12 cellular contexts compared by ENCODE assay signal in genomic region chrX:79630033-79631009, GRCh38.
DNase-seq lines count a peak whose midpoint lies in the region; ATAC-seq lines count a peak whose summit lies in the region.
"Had no signal": no experiment of that assay in that cellular context is flagged by ENCODE, and none has a peak within 500 bp of the region (broad histone marks: within the 10 kb centered on the region; RNA-seq: fewer than 3 reads in every experiment).

No MANE protein-coding gene starts in this region.

- no peaks in the 10 kb centered on the region for H3K4me1 ChIP-seq in trophoblast cell (ENCODE audit: control insufficient read depth in 1 of 2, insufficient read depth in 2 of 2, low read length in 2 of 2)

- H3K4me2 ChIP-seq in trophoblast cell (ENCODE audit: low read length) = no peak overlapping the region
- H3K4me2 ChIP-seq: KMS-11 had no signal

- WGBS in trophoblast cell (ENCODE audit: extremely low coverage, insufficient coverage, insufficient read length) = no CpG with 5 or more reads among the region's 5 CpGs

- no peak overlapping the region for H3K18ac ChIP-seq in trophoblast cell (ENCODE audit: low read length)

- ATAC-seq in GM18520 (IDR thresholded peaks at IDR 0.05; ENCODE audit: unreplicated experiment) (peak; percentile 89), GM21526 (IDR thresholded peaks at IDR 0.05; ENCODE audit: low FRiP score, unreplicated experiment) (peak; percentile 84), HG03108 (IDR thresholded peaks at IDR 0.05; ENCODE audit: unreplicated experiment) (peak; percentile 94)
- ATAC-seq: natural killer cell treated with Interleukin-12 subunit alpha and Interleukin-12 subunit beta and Interleukin-15 and Interleukin-18, amount 100 ng/mL, for 72 hours had no signal

- H2AK5ac ChIP-seq in trophoblast cell (ENCODE audit: low read length) = no peak overlapping the region

- DNase-seq in kidney glomerular epithelial cell (lab: John Stamatoyannopoulos, UW) (peak; percentile 22), trophoblast cell (no peak), GM03348 (ENCODE audit: low spot score) (no peak), NAMALWA (ENCODE audit: low spot score) (no peak)
- DNase-seq in activated T-cell treated with anti-CD3 and anti-CD28 coated beads, Interleukin-2, amount 50 U/mL, for 48 hours = no peak
- DNase-seq: NCI-H510A treated with DMSO at 0.1 percent for 48 hours; stimulated activated CD4-positive, alpha-beta T cell treated with anti-CD3 and anti-CD28 coated beads, Interleukin-15, amount 100 ng/mL, for 24 hours had no signal

- H3K9me3 ChIP-seq in trophoblast cell (ENCODE audit: insufficient read depth, low read depth, low read length) = no peaks in the 10 kb centered on the region

- H3K36me3 ChIP-seq in trophoblast cell (ENCODE audit: control insufficient read depth in 1 of 2, insufficient read depth in 2 of 2, low read length in 2 of 2) = no peaks in the 10 kb centered on the region

- no peak overlapping the region for H2BK120ac ChIP-seq in trophoblast cell (ENCODE audit: insufficient read depth, low read length, poor library complexity)

- H4K8ac ChIP-seq in trophoblast cell (ENCODE audit: low read depth, low read length) = no peak overlapping the region

- no peak overlapping the region for H3K9ac ChIP-seq in trophoblast cell (ENCODE audit: low read length)
- H3K9ac ChIP-seq: KMS-11 had no signal

- no peaks in the 10 kb centered on the region for H3K79me1 ChIP-seq in trophoblast cell (ENCODE audit: low read length)

- H3K4me3 ChIP-seq in trophoblast cell (ENCODE audit: low read depth, low read length) = no peak overlapping the region

- H3K14ac ChIP-seq in trophoblast cell (ENCODE audit: low read length) = no peak overlapping the region

- no peaks in the 10 kb centered on the region for H3K27me3 ChIP-seq in trophoblast cell (ENCODE audit: insufficient read depth, low read length)

- no peak overlapping the region for H2BK5ac ChIP-seq in trophoblast cell (ENCODE audit: low read depth, low read length, poor library complexity)

- H2AFZ ChIP-seq in trophoblast cell (ENCODE audit: insufficient read depth, low read length, poor library complexity) = no peak overlapping the region

- no peak overlapping the region for H4K91ac ChIP-seq in trophoblast cell (ENCODE audit: low read depth, low read length)

- no peak overlapping the region for H3K23ac ChIP-seq in trophoblast cell (ENCODE audit: low read length)

- H3K4ac ChIP-seq in trophoblast cell (ENCODE audit: low read depth, low read length) = no peak overlapping the region

- no peaks in the 10 kb centered on the region for H3K79me2 ChIP-seq in trophoblast cell (ENCODE audit: control insufficient read depth, insufficient read depth, low read length, poor library complexity)

- no peak overlapping the region for H3K27ac ChIP-seq in trophoblast cell (ENCODE audit: low read depth, low read length)
- H3K27ac ChIP-seq: KMS-11 had no signal

- no peak overlapping the region for H2BK12ac ChIP-seq in trophoblast cell (ENCODE audit: low read length)

- H4K12ac ChIP-seq in trophoblast cell (ENCODE audit: low read depth, low read length) = no peak overlapping the region
